In genomic region chr18:79988925-79989361, GRCh38 we compare ENCODE assay signal across 8 cellular contexts. TPM values are rescaled to one million over a fixed set of nuclear protein-coding genes. Genes with fewer than 3 reads are reported as not detected.
DNase-seq lines count a peak whose midpoint lies in the region; ATAC-seq and TF ChIP-seq lines count a peak whose summit lies in the region.

No MANE protein-coding gene starts in this region.

- peaks cover 4% of the 10 kb centered on the region for H3K4me1 ChIP-seq in RWPE2 (ENCODE audit: insufficient read depth, poor library complexity, severe bottlenecking)

- H3K27me3 Mint-ChIP-seq in HFFc6 (ENCODE audit: insufficient read depth) (no peaks in the 10 kb centered on the region), natural killer cell (ENCODE audit: low read depth in 2 of 2) (peaks cover 0 to 3% of the 10 kb centered on the region in 2 donors)

- H3K36me3 Mint-ChIP-seq in HFFc6 (ENCODE audit: low read depth): peaks cover 7% of the 10 kb centered on the region; the same call in 1 of the 2 replicates
- no peaks in the 10 kb centered on the region for H3K36me3 Mint-ChIP-seq in natural killer cell

- peak; percentile 45 for ATAC-seq in RWPE2 (ENCODE audit: low read depth)
- no peak for ATAC-seq in natural killer cell
- ATAC-seq in HG03520 (IDR thresholded peaks at IDR 0.05; ENCODE audit: unreplicated experiment): no peak

- peak overlapping the region; percentile 88 for H3K4me3 Mint-ChIP-seq in HFFc6
- peak overlapping the region; percentile 97 for H3K4me3 Mint-ChIP-seq in natural killer cell

- H3K36me3 ChIP-seq in RWPE2 (ENCODE audit: low read depth): peaks cover 27% of the 10 kb centered on the region

- H3K4me3 ChIP-seq in RWPE2 (ENCODE audit: severe bottlenecking) (peak overlapping the region; percentile 73), epithelial cell of proximal tubule (ENCODE audit: low read depth, low read length) (peak overlapping the region; percentile 93)

- no peak for TF ChIP-seq CTCF in HFFc6 (IDR thresholded peaks at IDR 0.05)
- TF ChIP-seq CTCF in RWPE2 (IDR thresholded peaks at IDR 0.05; ENCODE audit: poor library complexity, severe bottlenecking): no peak
- TF ChIP-seq CTCF in epithelial cell of proximal tubule (conservative IDR thresholded peaks at IDR 0.05; ENCODE audit: low read depth, low read length): no peak
- no peak for TF ChIP-seq CTCF in natural killer cell (IDR thresholded peaks at IDR 0.05)

- intact Hi-C loops in natural killer cell (cut with micrococcal nuclease): loop anchor here (1.0 to 5.0 kb wide), 2 partner anchors 37 to 44 kb away; partner anchors contain the start of gene SLC66A2

- H3K27me3 ChIP-seq in RWPE2 (ENCODE audit: insufficient read depth, poor library complexity, severe bottlenecking): no peaks in the 10 kb centered on the region

- H3K9me3 Mint-ChIP-seq in HFFc6 (no peaks in the 10 kb centered on the region), natural killer cell (no peaks in the 10 kb centered on the region)

- H3K4me1 Mint-ChIP-seq in HFFc6 (ENCODE audit: low read depth): peaks cover 19% of the 10 kb centered on the region
- H3K4me1 Mint-ChIP-seq in natural killer cell: peaks cover 29 to 30% of the 10 kb centered on the region in 2 donors

- peak overlapping the region; percentile 77 for H3K27ac ChIP-seq in RWPE2 (ENCODE audit: poor library complexity, severe bottlenecking)

- DNase-seq in NCI-H2107 treated with DMSO at 0.1 percent for 48 hours (lab: John Stamatoyannopoulos, UW; ENCODE audit: unreplicated experiment): peak; percentile 5
- no peak for DNase-seq in NCI-H2107 (lab: John Stamatoyannopoulos, UW)
- peak; percentile 50 for DNase-seq in HFFc6
- DNase-seq in RWPE2 (ENCODE audit: low spot score): no peak
- DNase-seq in epithelial cell of proximal tubule (ENCODE audit: low read depth): no peak
- no peak for DNase-seq in natural killer cell
- no peak for DNase-seq in NK-92 treated with Interleukin-12 subunit alpha and Interleukin-12 subunit beta, amount 100 ng/mL, for 24 hours (lab: John Stamatoyannopoulos, UW)

- H3K27ac Mint-ChIP-seq in HFFc6 (peak overlapping the region; percentile 94), natural killer cell (peak overlapping the region; percentile 90 to 94)

- H3K9me3 ChIP-seq in RWPE2 (ENCODE audit: severe bottlenecking): no peaks in the 10 kb centered on the region

RNA-seq across cellular contexts. Expression of gene TXNL4A, which starts 0.6 kb away (rescaled TPM):
- 100 to 1,000 TPM; 168 to 187 (median 174) TPM for total RNA-seq in HFFc6 (2021; fragmentation: NEBNext Ultra II Directional; extraction: Animal tissue kit (Norgen Biotek cat#: 25700))
- total RNA-seq in epithelial cell of proximal tubule (84.7 and 97.9 TPM in 2 replicates), natural killer cell (10 to 100 TPM; 63.2 to 69.1 (median 66.4) TPM)

RNA-seq across cellular contexts. Expression of gene HSBP1L1, which starts 24.5 kb away (rescaled TPM):
- total RNA-seq in HFFc6 (2021; fragmentation: NEBNext Ultra II Directional; extraction: Animal tissue kit (Norgen Biotek cat#: 25700)): 10 to 100 TPM; 20.7 to 25.6 (median 21.6) TPM
- 35.5 and 44.7 TPM in 2 replicates for total RNA-seq in epithelial cell of proximal tubule
- 10 to 100 TPM; 11.7 to 16.1 (median 13.8) TPM for total RNA-seq in natural killer cell

RNA-seq across cellular contexts. Expression of gene SLC66A2, which starts 37.5 kb away (rescaled TPM):
- 10 to 100 TPM; 26.6 to 41.2 (median 29.9) TPM for total RNA-seq in HFFc6 (2021; fragmentation: NEBNext Ultra II Directional; extraction: Animal tissue kit (Norgen Biotek cat#: 25700))
- total RNA-seq in epithelial cell of proximal tubule (28.1 and 41.7 TPM in 2 replicates), natural killer cell (10 to 100 TPM; 51.2 to 62.4 (median 54.1) TPM)

RNA-seq across cellular contexts. Expression of gene RBFA, which starts 45.3 kb away (rescaled TPM):
- 10 to 100 TPM; 24.8 to 28.4 (median 27.2) TPM for total RNA-seq in HFFc6 (2021; fragmentation: NEBNext Ultra II Directional; extraction: Animal tissue kit (Norgen Biotek cat#: 25700))
- total RNA-seq in epithelial cell of proximal tubule: 41.5 and 65.2 TPM in 2 replicates
- total RNA-seq in natural killer cell: 10 to 100 TPM; 11.9 to 17.7 (median 12.4) TPM

Comparison
In these comparisons a context has a peak if more than half of its experiments do, and no peak if none do; other contexts are left out.
1. DNase-seq: peak in NCI-H2107 treated with DMSO at 0.1 percent for 48 hours (single experiment) and HFFc6 (single experiment); none in NCI-H2107 (single experiment), RWPE2 (single experiment), epithelial cell of proximal tubule (single experiment), natural killer cell (single experiment) and NK-92 treated with Interleukin-12 subunit alpha and Interleukin-12 subunit beta, amount 100 ng/mL, for 24 hours (single experiment).